1 cellular context compared by ENCODE assay signal in the genomic region with DNA sequence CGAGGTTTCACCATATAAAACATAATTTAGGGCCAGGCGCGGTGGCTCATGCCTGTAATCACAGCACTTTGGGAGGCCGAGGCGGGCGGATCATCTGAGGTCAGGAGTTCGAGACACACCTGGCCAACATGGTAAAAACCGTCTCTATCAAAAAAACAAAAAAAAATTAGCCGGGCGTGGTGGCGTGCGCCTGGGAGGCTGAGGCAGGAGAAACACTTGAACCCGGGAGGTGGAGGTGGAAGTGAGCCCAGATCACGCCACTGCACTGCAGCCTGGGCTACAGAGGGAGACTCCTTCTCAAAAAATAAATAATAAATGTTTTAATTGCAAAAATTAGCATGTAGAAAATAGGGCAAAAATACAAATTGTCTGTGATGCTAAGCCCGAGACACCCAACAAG.
TF ChIP-seq lines count a peak whose summit lies in the region.

No MANE protein-coding gene starts in this region.

TF ChIP-seq in GM12878, 131 proteins besides CTCF, POLR2A, EP300 and RAD21:
- TF ChIP-seq HDGF (IDR thresholded peaks at IDR 0.05): 0 out of 2 replicates have a peak, but pooled peaks have one; percentile 49
- TF ChIP-seq, protein P1, sequence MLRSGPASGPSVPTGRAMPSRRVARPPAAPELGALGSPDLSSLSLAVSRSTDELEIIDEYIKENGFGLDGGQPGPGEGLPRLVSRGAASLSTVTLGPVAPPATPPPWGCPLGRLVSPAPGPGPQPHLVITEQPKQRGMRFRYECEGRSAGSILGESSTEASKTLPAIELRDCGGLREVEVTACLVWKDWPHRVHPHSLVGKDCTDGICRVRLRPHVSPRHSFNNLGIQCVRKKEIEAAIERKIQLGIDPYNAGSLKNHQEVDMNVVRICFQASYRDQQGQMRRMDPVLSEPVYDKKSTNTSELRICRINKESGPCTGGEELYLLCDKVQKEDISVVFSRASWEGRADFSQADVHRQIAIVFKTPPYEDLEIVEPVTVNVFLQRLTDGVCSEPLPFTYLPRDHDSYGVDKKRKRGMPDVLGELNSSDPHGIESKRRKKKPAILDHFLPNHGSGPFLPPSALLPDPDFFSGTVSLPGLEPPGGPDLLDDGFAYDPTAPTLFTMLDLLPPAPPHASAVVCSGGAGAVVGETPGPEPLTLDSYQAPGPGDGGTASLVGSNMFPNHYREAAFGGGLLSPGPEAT (IDR thresholded peaks at IDR 0.05; ENCODE audit: low read depth): no peak
- no peak for TF ChIP-seq CREM (IDR thresholded peaks at IDR 0.05; ENCODE audit: low read depth)
- TF ChIP-seq ZBED1 (IDR thresholded peaks at IDR 0.05; ENCODE audit: borderline replicate concordance): no peak
- TF ChIP-seq, protein P2, sequence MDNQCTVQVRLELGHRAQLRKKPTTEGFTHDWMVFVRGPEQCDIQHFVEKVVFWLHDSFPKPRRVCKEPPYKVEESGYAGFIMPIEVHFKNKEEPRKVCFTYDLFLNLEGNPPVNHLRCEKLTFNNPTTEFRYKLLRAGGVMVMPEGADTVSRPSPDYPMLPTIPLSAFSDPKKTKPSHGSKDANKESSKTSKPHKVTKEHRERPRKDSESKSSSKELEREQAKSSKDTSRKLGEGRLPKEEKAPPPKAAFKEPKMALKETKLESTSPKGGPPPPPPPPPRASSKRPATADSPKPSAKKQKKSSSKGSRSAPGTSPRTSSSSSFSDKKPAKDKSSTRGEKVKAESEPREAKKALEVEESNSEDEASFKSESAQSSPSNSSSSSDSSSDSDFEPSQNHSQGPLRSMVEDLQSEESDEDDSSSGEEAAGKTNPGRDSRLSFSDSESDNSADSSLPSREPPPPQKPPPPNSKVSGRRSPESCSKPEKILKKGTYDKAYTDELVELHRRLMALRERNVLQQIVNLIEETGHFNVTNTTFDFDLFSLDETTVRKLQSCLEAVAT (IDR thresholded peaks at IDR 0.05): 0 out of 2 replicates have a peak, but pooled peaks have one; percentile 6
- TF ChIP-seq, protein P3, sequence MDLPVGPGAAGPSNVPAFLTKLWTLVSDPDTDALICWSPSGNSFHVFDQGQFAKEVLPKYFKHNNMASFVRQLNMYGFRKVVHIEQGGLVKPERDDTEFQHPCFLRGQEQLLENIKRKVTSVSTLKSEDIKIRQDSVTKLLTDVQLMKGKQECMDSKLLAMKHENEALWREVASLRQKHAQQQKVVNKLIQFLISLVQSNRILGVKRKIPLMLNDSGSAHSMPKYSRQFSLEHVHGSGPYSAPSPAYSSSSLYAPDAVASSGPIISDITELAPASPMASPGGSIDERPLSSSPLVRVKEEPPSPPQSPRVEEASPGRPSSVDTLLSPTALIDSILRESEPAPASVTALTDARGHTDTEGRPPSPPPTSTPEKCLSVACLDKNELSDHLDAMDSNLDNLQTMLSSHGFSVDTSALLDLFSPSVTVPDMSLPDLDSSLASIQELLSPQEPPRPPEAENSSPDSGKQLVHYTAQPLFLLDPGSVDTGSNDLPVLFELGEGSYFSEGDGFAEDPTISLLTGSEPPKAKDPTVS (IDR thresholded peaks at IDR 0.05; ENCODE audit: low read depth, low read length): no peak
- TF ChIP-seq, protein P4, sequence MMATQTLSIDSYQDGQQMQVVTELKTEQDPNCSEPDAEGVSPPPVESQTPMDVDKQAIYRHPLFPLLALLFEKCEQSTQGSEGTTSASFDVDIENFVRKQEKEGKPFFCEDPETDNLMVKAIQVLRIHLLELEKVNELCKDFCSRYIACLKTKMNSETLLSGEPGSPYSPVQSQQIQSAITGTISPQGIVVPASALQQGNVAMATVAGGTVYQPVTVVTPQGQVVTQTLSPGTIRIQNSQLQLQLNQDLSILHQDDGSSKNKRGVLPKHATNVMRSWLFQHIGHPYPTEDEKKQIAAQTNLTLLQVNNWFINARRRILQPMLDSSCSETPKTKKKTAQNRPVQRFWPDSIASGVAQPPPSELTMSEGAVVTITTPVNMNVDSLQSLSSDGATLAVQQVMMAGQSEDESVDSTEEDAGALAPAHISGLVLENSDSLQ (IDR thresholded peaks at IDR 0.05): no peak
